Comparison of ENCODE assay signal across 8 cellular contexts in the genomic region with DNA sequence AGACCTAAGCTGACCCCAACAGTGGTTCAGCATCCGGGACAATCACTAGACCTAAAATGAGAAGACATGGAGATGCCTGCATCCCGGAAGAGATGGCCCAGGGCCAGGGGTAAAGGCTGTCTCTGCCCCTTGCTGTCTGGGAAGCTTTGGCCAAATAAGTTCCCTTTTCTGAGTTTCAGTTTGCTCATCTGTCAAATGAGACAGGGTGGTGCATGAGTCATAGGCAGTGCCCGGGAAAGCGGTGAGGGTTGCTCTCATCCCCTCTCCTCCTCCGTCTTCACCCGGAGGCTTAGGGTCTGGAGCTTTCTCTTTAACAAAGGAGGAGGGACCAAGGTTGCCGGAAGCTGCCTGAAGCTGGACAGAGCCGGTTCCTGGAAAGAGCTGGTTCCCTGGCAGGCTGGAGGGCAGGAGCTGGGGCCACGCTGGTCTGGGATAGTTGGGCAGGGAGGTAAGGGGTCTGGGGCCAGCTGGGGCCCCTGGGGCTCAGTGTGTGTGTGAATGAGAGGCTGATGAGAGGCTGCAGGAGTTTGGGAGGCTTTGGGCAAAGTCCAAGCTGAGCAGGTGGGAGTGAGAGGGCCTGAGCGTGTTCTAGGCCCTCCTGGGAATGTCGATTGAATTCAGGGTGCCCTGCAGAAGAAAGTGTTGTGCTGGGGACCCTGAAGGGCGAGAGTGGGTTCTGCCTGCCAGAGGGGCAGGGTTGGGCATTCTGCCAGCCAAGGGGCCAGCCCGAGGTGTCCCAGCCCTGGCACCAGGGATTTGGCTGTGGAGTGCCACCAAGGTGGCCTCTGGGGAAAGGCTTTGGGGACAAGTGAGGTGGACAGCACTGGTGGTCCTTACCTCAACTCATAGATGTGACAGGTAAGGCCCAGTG. TPM values are rescaled to one million over a fixed set of nuclear protein-coding genes. Genes with fewer than 3 reads are reported as not detected.
DNase-seq lines count a peak whose midpoint lies in the region; ATAC-seq, FAIRE-seq and TF ChIP-seq lines count a peak whose summit lies in the region.

A gene with protein sequence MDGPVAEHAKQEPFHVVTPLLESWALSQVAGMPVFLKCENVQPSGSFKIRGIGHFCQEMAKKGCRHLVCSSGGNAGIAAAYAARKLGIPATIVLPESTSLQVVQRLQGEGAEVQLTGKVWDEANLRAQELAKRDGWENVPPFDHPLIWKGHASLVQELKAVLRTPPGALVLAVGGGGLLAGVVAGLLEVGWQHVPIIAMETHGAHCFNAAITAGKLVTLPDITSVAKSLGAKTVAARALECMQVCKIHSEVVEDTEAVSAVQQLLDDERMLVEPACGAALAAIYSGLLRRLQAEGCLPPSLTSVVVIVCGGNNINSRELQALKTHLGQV (plus strand): TSS at position 351 of the 871 bp plus-strand sequence. CDS start 5,603 bp downstream, outside the sequence.

- H3K4me1 Mint-ChIP-seq in WTC11, result peaks cover 16% of the 10 kb centered on the region
- H3K4me1 Mint-ChIP-seq in nephron progenitor cell, result peaks cover 28% of the 10 kb centered on the region

- H3K36me3 Mint-ChIP-seq in WTC11, result no peaks in the 10 kb centered on the region
- no peaks in the 10 kb centered on the region for H3K36me3 Mint-ChIP-seq in nephron progenitor cell (ENCODE audit: low read depth)

- CTCF ChIA-PET in WTC11 (lab: Charles Lee), result interaction anchor here (0.9 to 1.2 kb wide), 5 partner anchors 9 to 287 kb away, joined by 3 to 4 read pairs (median 3); partner anchors contain the start of gene RASAL1

- no peaks in the 10 kb centered on the region for H3K36me3 ChIP-seq in aorta (ENCODE audit: control insufficient read depth in 1 of 2, insufficient read depth in 2 of 2, low read length in 1 of 2)

- H3K9me3 Mint-ChIP-seq in WTC11 (no peaks in the 10 kb centered on the region), nephron progenitor cell (no peaks in the 10 kb centered on the region)

- no peaks in the 10 kb centered on the region for H3K27me3 ChIP-seq in aorta (ENCODE audit: control insufficient read depth in 1 of 2, insufficient read depth in 2 of 2, low read length in 1 of 2)

- no peak within 1 kb of the TSS for H3K27ac ChIP-seq in aorta (ENCODE audit: low read depth in 1 of 2, low read length in 2 of 2)

- TF ChIP-seq CTCF in AG09309 (IDR thresholded peaks at IDR 0.05; ENCODE audit: control insufficient read depth, insufficient read depth, low read depth, low read length, missing control alignments) (no peak), WTC11 (IDR thresholded peaks at IDR 0.05) (no peak), nephron progenitor cell (IDR thresholded peaks at IDR 0.05) (no peak)

- FAIRE-seq in GM18507 (lab: Jason Lieb, UNC), result peak; percentile 91

- whole genome bisulfite sequencing in aorta, 2 donors, result 2% methylated on average over 11 to 13 of the region's 13 CpGs

- peak; percentile 57 for DNase-seq in AG09309 (ENCODE audit: low read depth)
- DNase-seq in GM18507 (ENCODE audit: extremely low spot score, insufficient read length, low read depth), result peak; percentile 49
- peak; percentile 42 for DNase-seq in NCI-H146 treated with DMSO at 0.1 percent for 48 hours (lab: John Stamatoyannopoulos, UW; ENCODE audit: unreplicated experiment)
- peak; percentile 38 for DNase-seq in WTC11 (ENCODE audit: low spot score)
- peak; percentile 74 for DNase-seq in fibroblast of the conjunctiva (ENCODE audit: low read depth)
- peak; percentile 37 for DNase-seq in nephron progenitor cell
- peak; percentile 82 to 90 for DNase-seq in aorta

- H3K4me1 ChIP-seq in aorta (ENCODE audit: control insufficient read depth in 1 of 2, insufficient read depth in 2 of 2, low read length in 2 of 2), result no peaks in the 10 kb centered on the region

- peak within 1 kb of the TSS; percentile 65 for H3K4me3 ChIP-seq in AG09309 (ENCODE audit: control insufficient read depth, low read depth, low read length)
- H3K4me3 ChIP-seq in aorta (ENCODE audit: low read length in 2 of 2), result peak within 1 kb of the TSS; percentile 50 to 52

- ATAC-seq in HG02798 (IDR thresholded peaks at IDR 0.05; ENCODE audit: poor library complexity, unreplicated experiment) (peak; percentile 92), WTC11 (peak; percentile 55), aorta (ENCODE audit: low FRiP score) (peak; percentile 75)

- peak within 1 kb of the TSS; percentile 39 for H3K4me3 Mint-ChIP-seq in WTC11
- peak within 1 kb of the TSS; percentile 93 for H3K4me3 Mint-ChIP-seq in nephron progenitor cell

- H3K9me3 ChIP-seq in aorta (ENCODE audit: control insufficient read depth, low read length), result no peaks in the 10 kb centered on the region

- H3K27me3 Mint-ChIP-seq in WTC11 (ENCODE audit: low read depth), result no peaks in the 10 kb centered on the region
- H3K27me3 Mint-ChIP-seq in nephron progenitor cell (ENCODE audit: low read depth, poor library complexity), result peaks cover 25% of the 10 kb centered on the region

- POLR2A ChIA-PET in WTC11 (lab: Charles Lee), result no interaction called here

- intact Hi-C loops in aorta (cut with DNase I), result loop anchor here (5.0 to 10.0 kb wide), 3 partner anchors 107 to 225 kb away; no protein-coding TSS in a partner anchor

- H3K27ac Mint-ChIP-seq in WTC11, result peak within 1 kb of the TSS; percentile 83
- peak within 1 kb of the TSS; percentile 99 for H3K27ac Mint-ChIP-seq in nephron progenitor cell

TF ChIP-seq in WTC11, 78 proteins besides CTCF, POLR2A, EP300 and RAD21:
- TF ChIP-seq, protein P1, sequence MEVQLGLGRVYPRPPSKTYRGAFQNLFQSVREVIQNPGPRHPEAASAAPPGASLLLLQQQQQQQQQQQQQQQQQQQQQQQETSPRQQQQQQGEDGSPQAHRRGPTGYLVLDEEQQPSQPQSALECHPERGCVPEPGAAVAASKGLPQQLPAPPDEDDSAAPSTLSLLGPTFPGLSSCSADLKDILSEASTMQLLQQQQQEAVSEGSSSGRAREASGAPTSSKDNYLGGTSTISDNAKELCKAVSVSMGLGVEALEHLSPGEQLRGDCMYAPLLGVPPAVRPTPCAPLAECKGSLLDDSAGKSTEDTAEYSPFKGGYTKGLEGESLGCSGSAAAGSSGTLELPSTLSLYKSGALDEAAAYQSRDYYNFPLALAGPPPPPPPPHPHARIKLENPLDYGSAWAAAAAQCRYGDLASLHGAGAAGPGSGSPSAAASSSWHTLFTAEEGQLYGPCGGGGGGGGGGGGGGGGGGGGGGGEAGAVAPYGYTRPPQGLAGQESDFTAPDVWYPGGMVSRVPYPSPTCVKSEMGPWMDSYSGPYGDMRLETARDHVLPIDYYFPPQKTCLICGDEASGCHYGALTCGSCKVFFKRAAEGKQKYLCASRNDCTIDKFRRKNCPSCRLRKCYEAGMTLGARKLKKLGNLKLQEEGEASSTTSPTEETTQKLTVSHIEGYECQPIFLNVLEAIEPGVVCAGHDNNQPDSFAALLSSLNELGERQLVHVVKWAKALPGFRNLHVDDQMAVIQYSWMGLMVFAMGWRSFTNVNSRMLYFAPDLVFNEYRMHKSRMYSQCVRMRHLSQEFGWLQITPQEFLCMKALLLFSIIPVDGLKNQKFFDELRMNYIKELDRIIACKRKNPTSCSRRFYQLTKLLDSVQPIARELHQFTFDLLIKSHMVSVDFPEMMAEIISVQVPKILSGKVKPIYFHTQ (CRISPR knock-in tag; IDR thresholded peaks at IDR 0.05), result no peak
- TF ChIP-seq FOXP4 (CRISPR knock-in tag; IDR thresholded peaks at IDR 0.05) (no peak), PRDM15 (CRISPR knock-in tag; IDR thresholded peaks at IDR 0.05) (peak; percentile 82), GRHL2 (CRISPR knock-in tag; IDR thresholded peaks at IDR 0.05; ENCODE audit: insufficient replicate concordance, severe bottlenecking) (no peak)

RNA-seq across cellular contexts. Expression of the gene that starts here (rescaled TPM):
- total RNA-seq in WTC11 (2021) (0.41 to 0.96 TPM (median 0.52 TPM) in 3 replicates), aorta (1 to 10 TPM; 3.8 to 4.5 TPM)
- 10 to 100 TPM in 1 of 2 donors, 1 to 10 TPM in 1; 9.1 to 13.4 TPM for polyA plus RNA-seq in aorta

Comparison
In these comparisons a context has a peak if more than half of its experiments do, and no peak if none do; other contexts are left out.
1. Peak in DNase-seq and ATAC-seq in WTC11; RNA of the gene not detected or under 1 TPM.